ENCODE assay signal across 13 cellular contexts in the genomic region with DNA sequence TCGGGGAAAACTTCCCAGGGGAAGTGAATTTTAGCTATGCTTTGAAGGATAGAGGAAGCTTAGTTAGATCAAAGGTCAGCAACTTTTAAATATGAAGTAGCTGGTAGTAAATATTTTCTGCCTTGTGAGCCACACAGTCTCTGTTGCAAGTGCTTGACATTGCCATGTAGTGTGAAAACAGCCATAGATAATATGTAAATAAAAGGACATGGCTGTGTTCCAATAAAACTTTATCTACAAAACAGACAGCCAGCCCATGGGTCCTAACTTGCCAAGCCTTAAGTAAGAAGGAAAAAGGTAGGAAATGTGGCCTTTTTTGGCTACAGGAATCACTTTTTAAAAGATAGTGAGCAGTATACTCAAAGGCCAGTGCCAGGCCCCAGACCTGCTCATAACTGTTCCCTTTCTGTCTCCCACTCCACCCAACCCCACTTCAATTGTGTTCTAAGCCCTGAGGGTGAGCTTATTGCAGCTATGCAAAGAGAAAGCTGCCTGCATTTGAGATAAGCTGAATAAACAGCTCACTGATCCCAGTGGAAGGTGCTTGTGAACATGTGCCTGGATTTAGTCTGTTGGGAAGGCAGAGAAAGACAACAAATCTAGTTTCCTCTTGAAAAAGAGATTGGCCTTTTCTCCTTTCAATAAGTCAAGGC.
A peak's percentile ranks its signal among the peaks of the same experiment; 100 is the strongest.
DNase-seq lines count a peak whose midpoint lies in the region; ATAC-seq and TF ChIP-seq lines count a peak whose summit lies in the region.
"Had no signal": no experiment of that assay in that cellular context is flagged by ENCODE, and none has a peak within 500 bp of the region (broad histone marks: within the 10 kb centered on the region; RNA-seq: fewer than 3 reads in every experiment).

No MANE protein-coding gene starts in this region.

- no peak for TF ChIP-seq EP300 in stomach (IDR thresholded peaks at IDR 0.05)

- H3K4me1 ChIP-seq in right atrium auricular region (peaks cover 0 to 47% of the 10 kb centered on the region in 2 donors), stomach (peaks cover 8 to 56% (median 39%) of the 10 kb centered on the region in 4 donors)

- WGBS in stomach, 5 donors, result 22 to 64% (median 43%) methylated on average over 1 of the region's 1 CpG

- TF ChIP-seq POLR2A in stomach (IDR thresholded peaks at IDR 0.05), result no peak

- DNase-seq in NCI-H2196 (lab: John Stamatoyannopoulos, UW; ENCODE audit: unreplicated experiment), result peak; percentile 25
- DNase-seq in NCI-H2196 treated with DMSO at 0.1 percent for 48 hours (lab: John Stamatoyannopoulos, UW; ENCODE audit: unreplicated experiment), result no peak
- DNase-seq in right atrium auricular region (ENCODE audit: low spot score), result no peak
- DNase-seq in stomach, result peak; percentile 50
- DNase-seq in NCI-H2107 treated with DMSO at 0.1 percent for 48 hours (lab: John Stamatoyannopoulos, UW; ENCODE audit: unreplicated experiment), result no peak
- no peak for DNase-seq in NCI-H774 (lab: John Stamatoyannopoulos, UW)
- DNase-seq: activated CD4-positive, CD25-positive, alpha-beta regulatory T cell treated with anti-CD3 and anti-CD28 coated beads, Interleukin-2, amount 50 U/mL, for 72 hours; COR-L47; NCI-H446; T-helper 1 cell had no signal

- no peaks in the 10 kb centered on the region for H3K9me3 ChIP-seq in right atrium auricular region
- H3K9me3 ChIP-seq in stomach, result no peaks in the 10 kb centered on the region

- no peak for TF ChIP-seq CTCF in right atrium auricular region (IDR thresholded peaks at IDR 0.05)
- no peak for TF ChIP-seq CTCF in stomach (IDR thresholded peaks at IDR 0.05)

- H3K4me3 ChIP-seq in right atrium auricular region, result no peak overlapping the region
- no peak overlapping the region for H3K4me3 ChIP-seq in stomach

- intact Hi-C loops in stomach (cut with DNase I; ENCODE audit: low total_unique reads), result loop anchor here (10.0 kb wide), 1 partner anchor 419 kb away; a partner anchor contains a TSS

- H3K27ac ChIP-seq in right atrium auricular region, result peak overlapping the region; percentile 58 to 76
- H3K27ac ChIP-seq in stomach, result peak overlapping the region; percentile 27 to 68 (median 42)

- H3K36me3 ChIP-seq in right atrium auricular region (no peaks in the 10 kb centered on the region), stomach (no peaks in the 10 kb centered on the region)

- ATAC-seq in SK-N-SH treated with all-trans-retinoic acid at 6 μM for 48 hours, result no peak; the same call in 2 of the 3 replicates
- no peak for ATAC-seq in HG03571 (IDR thresholded peaks at IDR 0.05; ENCODE audit: unreplicated experiment)
- ATAC-seq: esophagus mucosa had no signal

- H3K27me3 ChIP-seq in right atrium auricular region, result no peaks in the 10 kb centered on the region
- H3K27me3 ChIP-seq in stomach, result no peaks in the 10 kb centered on the region

TF ChIP-seq in SK-N-SH treated with all-trans-retinoic acid at 6 μM for 48 hours, 23 proteins besides CTCF, POLR2A, EP300 and RAD21:
- no peak for TF ChIP-seq RARB (CRISPR knock-in tag; IDR thresholded peaks at IDR 0.05)
- TF ChIP-seq ZFP3 (CRISPR knock-in tag; IDR thresholded peaks at IDR 0.05), result no peak
- TF ChIP-seq, protein P1, sequence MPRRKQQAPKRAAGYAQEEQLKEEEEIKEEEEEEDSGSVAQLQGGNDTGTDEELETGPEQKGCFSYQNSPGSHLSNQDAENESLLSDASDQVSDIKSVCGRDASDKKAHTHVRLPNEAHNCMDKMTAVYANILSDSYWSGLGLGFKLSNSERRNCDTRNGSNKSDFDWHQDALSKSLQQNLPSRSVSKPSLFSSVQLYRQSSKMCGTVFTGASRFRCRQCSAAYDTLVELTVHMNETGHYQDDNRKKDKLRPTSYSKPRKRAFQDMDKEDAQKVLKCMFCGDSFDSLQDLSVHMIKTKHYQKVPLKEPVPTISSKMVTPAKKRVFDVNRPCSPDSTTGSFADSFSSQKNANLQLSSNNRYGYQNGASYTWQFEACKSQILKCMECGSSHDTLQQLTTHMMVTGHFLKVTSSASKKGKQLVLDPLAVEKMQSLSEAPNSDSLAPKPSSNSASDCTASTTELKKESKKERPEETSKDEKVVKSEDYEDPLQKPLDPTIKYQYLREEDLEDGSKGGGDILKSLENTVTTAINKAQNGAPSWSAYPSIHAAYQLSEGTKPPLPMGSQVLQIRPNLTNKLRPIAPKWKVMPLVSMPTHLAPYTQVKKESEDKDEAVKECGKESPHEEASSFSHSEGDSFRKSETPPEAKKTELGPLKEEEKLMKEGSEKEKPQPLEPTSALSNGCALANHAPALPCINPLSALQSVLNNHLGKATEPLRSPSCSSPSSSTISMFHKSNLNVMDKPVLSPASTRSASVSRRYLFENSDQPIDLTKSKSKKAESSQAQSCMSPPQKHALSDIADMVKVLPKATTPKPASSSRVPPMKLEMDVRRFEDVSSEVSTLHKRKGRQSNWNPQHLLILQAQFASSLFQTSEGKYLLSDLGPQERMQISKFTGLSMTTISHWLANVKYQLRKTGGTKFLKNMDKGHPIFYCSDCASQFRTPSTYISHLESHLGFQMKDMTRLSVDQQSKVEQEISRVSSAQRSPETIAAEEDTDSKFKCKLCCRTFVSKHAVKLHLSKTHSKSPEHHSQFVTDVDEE (CRISPR knock-in tag; IDR thresholded peaks at IDR 0.05), result peak; percentile 77
- peak; percentile 55; the same call in 1 of the 2 replicates for TF ChIP-seq TCF4 (CRISPR knock-in tag; IDR thresholded peaks at IDR 0.05; ENCODE audit: borderline replicate concordance)

Comparison
In these comparisons a context has a peak if more than half of its experiments do, and no peak if none do; other contexts are left out.
1. DNase-seq: peak in NCI-H2196 (single experiment) and stomach (single experiment); none in NCI-H2196 treated with DMSO at 0.1 percent for 48 hours (single experiment), right atrium auricular region (single experiment), NCI-H2107 treated with DMSO at 0.1 percent for 48 hours (single experiment) and NCI-H774 (single experiment).